ENCODE assay signal across 9 cellular contexts in genomic region chr5:61790678-61791077, GRCh38.
DNase-seq lines count a peak whose midpoint lies in the region; ATAC-seq lines count a peak whose summit lies in the region.
"Had no signal": no experiment of that assay in that cellular context is flagged by ENCODE, and none has a peak within 500 bp of the region (broad histone marks: within the 10 kb centered on the region; RNA-seq: fewer than 3 reads in every experiment).

No MANE protein-coding gene starts in this region.

- ATAC-seq in GM19023 (IDR thresholded peaks at IDR 0.05; ENCODE audit: unreplicated experiment) (peak; percentile 87), HG02870 (IDR thresholded peaks at IDR 0.05; ENCODE audit: unreplicated experiment) (peak; percentile 98)

- DNase-seq in ELR (ENCODE audit: low read depth) (peak; percentile 2), SW480 (ENCODE audit: low spot score) (peak; percentile 86), nucleus accumbens (lab: John Stamatoyannopoulos, UW) (no peak), C1 segment of cervical spinal cord (lab: John Stamatoyannopoulos, UW) (no peak), superior temporal gyrus (ENCODE audit: extremely low spot score) (no peak), MV-4-11 (lab: John Stamatoyannopoulos, UW) (no peak)
- DNase-seq: COR-L47 had no signal

Comparison
In these comparisons a context has a peak if more than half of its experiments do, and no peak if none do; other contexts are left out.
1. DNase-seq: peak in ELR (single experiment) and SW480 (single experiment); none in nucleus accumbens (0 of 56), C1 segment of cervical spinal cord (0 of 14), superior temporal gyrus (single experiment) and MV-4-11 (single experiment).